Comparison of ENCODE assay signal across 18 cellular contexts in the genomic region with DNA sequence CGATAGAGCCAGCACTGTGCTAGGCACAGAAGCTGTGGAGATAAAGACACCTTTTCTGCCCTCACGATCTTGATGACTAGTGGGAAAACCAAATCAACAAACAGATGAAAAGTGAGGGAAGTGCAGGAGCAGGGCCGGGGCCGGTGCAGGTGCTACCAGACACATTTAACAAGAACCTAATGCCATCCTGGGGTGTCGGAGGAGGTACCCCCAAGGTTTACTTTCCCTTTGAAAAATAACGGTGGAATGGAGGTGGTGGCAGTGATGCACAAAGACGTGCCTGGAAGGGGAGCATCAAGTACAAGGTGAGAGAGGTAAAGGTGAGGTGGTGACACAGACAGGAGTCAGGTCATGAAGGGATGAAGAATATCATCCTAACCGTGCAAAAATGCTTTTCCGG. TPM values are rescaled to one million over a fixed set of nuclear protein-coding genes. Genes with fewer than 3 reads are reported as not detected.
DNase-seq lines count a peak whose midpoint lies in the region; ATAC-seq and TF ChIP-seq lines count a peak whose summit lies in the region.
"Had no signal": no experiment of that assay in that cellular context is flagged by ENCODE, and none has a peak within 500 bp of the region (broad histone marks: within the 10 kb centered on the region; RNA-seq: fewer than 3 reads in every experiment).

No MANE protein-coding gene starts in this region.

- no peak overlapping the region for H3K27ac Mint-ChIP-seq in endodermal cell
- H3K27ac Mint-ChIP-seq in type B pancreatic cell: no peak overlapping the region
- H3K27ac Mint-ChIP-seq: B cell; CD8-positive, alpha-beta T cell had no signal

- H3K9me3 ChIP-seq in right atrium auricular region (peaks cover 0 to 11% of the 10 kb centered on the region in 2 donors), left ventricle myocardium inferior (replicated peaks) (peaks cover 16% of the 10 kb centered on the region), endodermal cell (ENCODE audit: control insufficient read depth, low read length) (peaks cover 12% of the 10 kb centered on the region), prostate gland (no peaks in the 10 kb centered on the region)

- H3K27me3 Mint-ChIP-seq in endodermal cell (ENCODE audit: insufficient read depth) (peaks cover 25% of the 10 kb centered on the region), type B pancreatic cell (peaks cover 30% of the 10 kb centered on the region)

- H3K36me3 Mint-ChIP-seq in endodermal cell (ENCODE audit: low read depth): peaks cover 6% of the 10 kb centered on the region
- H3K36me3 Mint-ChIP-seq in type B pancreatic cell: peaks cover 24% of the 10 kb centered on the region

- WGBS in endodermal cell (ENCODE audit: insufficient coverage in 1 of 2, insufficient read length in 1 of 2), 2 experiments: 93 to 95% methylated on average over 6 to 9 of the region's 9 CpGs
- 82% methylated on average over 9 of the region's 9 CpGs for WGBS in prostate gland

- H3K4me3 Mint-ChIP-seq in endodermal cell (no peak overlapping the region), type B pancreatic cell (no peak overlapping the region)
- H3K4me3 Mint-ChIP-seq: B cell; CD8-positive, alpha-beta T cell had no signal

- H3K4me1 Mint-ChIP-seq in endodermal cell (no peaks in the 10 kb centered on the region), type B pancreatic cell (ENCODE audit: unreplicated experiment) (no peaks in the 10 kb centered on the region)
- H3K4me1 Mint-ChIP-seq: B cell had no signal

- peaks cover 46% of the 10 kb centered on the region for H3K9me3 Mint-ChIP-seq in endodermal cell
- H3K9me3 Mint-ChIP-seq in type B pancreatic cell: peaks cover 11% of the 10 kb centered on the region

- H3K4me3 ChIP-seq in right atrium auricular region (no peak overlapping the region), left ventricle myocardium inferior (no peak overlapping the region), endodermal cell (ENCODE audit: low read length) (no peak overlapping the region), prostate gland (no peak overlapping the region)
- H3K4me3 ChIP-seq: BLaER1 treated with 17β-estradiol and CSF1 and Interleukin-3, amounts not matched to agents 10 nM and 100 nM; HAP-1 had no signal

- H3K36me3 ChIP-seq in right atrium auricular region: no peaks in the 10 kb centered on the region
- peaks cover 8% of the 10 kb centered on the region for H3K36me3 ChIP-seq in left ventricle myocardium inferior
- H3K36me3 ChIP-seq in endodermal cell (ENCODE audit: control insufficient read depth, insufficient read depth, low read length): no peaks in the 10 kb centered on the region
- no peaks in the 10 kb centered on the region for H3K36me3 ChIP-seq in prostate gland
- H3K36me3 ChIP-seq: BLaER1 treated with 17β-estradiol and CSF1 and Interleukin-3, amounts not matched to agents 10 nM and 100 nM; HAP-1 had no signal

- no peak overlapping the region for H3K9ac ChIP-seq in endodermal cell (ENCODE audit: extremely low read depth, low read length, poor library complexity, severe bottlenecking)
- H3K9ac ChIP-seq: BLaER1 treated with 17β-estradiol and CSF1 and Interleukin-3, amounts not matched to agents 10 nM and 100 nM had no signal

- ATAC-seq in GM18907 (IDR thresholded peaks at IDR 0.05; ENCODE audit: unreplicated experiment): no peak
- ATAC-seq: CD8-positive, alpha-beta T cell had no signal

- DNase-seq in right atrium auricular region (ENCODE audit: low spot score) (peak; percentile 23), left ventricle myocardium inferior (no peak), endodermal cell (peak; percentile 22), posterior vena cava (ENCODE audit: low spot score) (peak; percentile 31), type B pancreatic cell (ENCODE audit: extremely low spot score, unreplicated experiment) (peak; percentile 52), AG20443 (ENCODE audit: low spot score) (no peak), prostate gland (ENCODE audit: low spot score) (no peak)
- DNase-seq: 8988T, COR-L47, GOT3 had no signal

- H3K27ac ChIP-seq in right atrium auricular region (no peak overlapping the region), left ventricle myocardium inferior (replicated peaks) (no peak overlapping the region), endodermal cell (ENCODE audit: low read depth, low read length) (no peak overlapping the region), prostate gland (no peak overlapping the region)
- H3K27ac ChIP-seq: BLaER1 treated with 17β-estradiol and CSF1 and Interleukin-3, amounts not matched to agents 10 nM and 100 nM had no signal

- H3K4me1 ChIP-seq in right atrium auricular region (no peaks in the 10 kb centered on the region), left ventricle myocardium inferior (no peaks in the 10 kb centered on the region), endodermal cell (ENCODE audit: control insufficient read depth, insufficient read depth, low read length) (no peaks in the 10 kb centered on the region), prostate gland (replicated peaks) (no peaks in the 10 kb centered on the region)
- H3K4me1 ChIP-seq: BLaER1 treated with 17β-estradiol and CSF1 and Interleukin-3, amounts not matched to agents 10 nM and 100 nM; HAP-1 had no signal

- TF ChIP-seq CTCF in right atrium auricular region (IDR thresholded peaks at IDR 0.05) (no peak), left ventricle myocardium inferior (IDR thresholded peaks at IDR 0.05; ENCODE audit: borderline replicate concordance) (no peak), endodermal cell (conservative IDR thresholded peaks at IDR 0.05) (no peak), type B pancreatic cell (conservative IDR thresholded peaks at IDR 0.05) (no peak), prostate gland (IDR thresholded peaks at IDR 0.05) (no peak)

- TF ChIP-seq POLR2A in prostate gland (IDR thresholded peaks at IDR 0.05): no peak

- intact Hi-C loops in left ventricle myocardium inferior (cut with micrococcal nuclease) (no loop called here), posterior vena cava (cut with DNase I) (no loop called here), prostate gland (cut with DNase I) (no loop called here)

- H3K27me3 ChIP-seq in right atrium auricular region (no peaks in the 10 kb centered on the region), left ventricle myocardium inferior (ENCODE audit: low read depth) (peaks cover 5% of the 10 kb centered on the region), endodermal cell (ENCODE audit: control insufficient read depth, insufficient read depth, low read length, poor library complexity, severe bottlenecking) (no peaks in the 10 kb centered on the region), prostate gland (replicated peaks; ENCODE audit: insufficient read depth) (no peaks in the 10 kb centered on the region)
- H3K27me3 ChIP-seq: BLaER1 treated with 17β-estradiol and CSF1 and Interleukin-3, amounts not matched to agents 10 nM and 100 nM had no signal

RNA-seq across cellular contexts. Expression of a gene that starts 22.1 kb away (rescaled TPM):
- 1 to 10 TPM; 2.1 to 2.3 TPM for total RNA-seq in right atrium auricular region
- total RNA-seq in left ventricle myocardium inferior: 1.8 TPM
- total RNA-seq in endodermal cell: 1 to 10 TPM; 1.1 to 2.4 TPM
- polyA plus RNA-seq in endodermal cell (2013, experiment 1 of 2): not detected
- not detected for polyA plus RNA-seq in endodermal cell (2013, experiment 2 of 2)
- not detected for total RNA-seq in posterior vena cava
- total RNA-seq in type B pancreatic cell (ENCODE audit: low replicate concordance): 5.5 and 7.0 TPM in 2 replicates
- under 1 TPM in 1 of 2 donors, not detected in 1; 0.85 TPM for total RNA-seq in prostate gland
- total RNA-seq: A673; CD8-positive, alpha-beta T cell; HT-29 had no signal
- polyA plus RNA-seq: AG04450 had no signal

RNA-seq across cellular contexts. Expression of a gene that starts 26.6 kb away (rescaled TPM):
- 1 to 10 TPM in 1 of 2 donors, not detected in 1; 1.1 TPM for total RNA-seq in right atrium auricular region
- total RNA-seq in left ventricle myocardium inferior: 1.2 TPM
- total RNA-seq in endodermal cell: 1 to 10 TPM in 1 of 2 donors, under 1 TPM in 1; 0.58 to 1.3 TPM
- polyA plus RNA-seq in endodermal cell (2013, experiment 1 of 2): 0.43 TPM
- polyA plus RNA-seq in endodermal cell (2013, experiment 2 of 2): not detected
- total RNA-seq in posterior vena cava: 1 to 10 TPM in 1 of 2 donors, under 1 TPM in 1; 1.00 to 1.0 TPM
- 2.1 and 3.0 TPM in 2 replicates for total RNA-seq in type B pancreatic cell (ENCODE audit: low replicate concordance)
- 1 to 10 TPM; 1.0 to 1.9 TPM for total RNA-seq in prostate gland
- total RNA-seq: A673; B cell; CD8-positive, alpha-beta T cell; HT-29 had no signal

Comparison
In these comparisons a context has a peak if more than half of its experiments do, and no peak if none do; other contexts are left out.
1. DNase-seq: peak in right atrium auricular region (single experiment), endodermal cell (single experiment), posterior vena cava (single experiment) and type B pancreatic cell (single experiment); none in left ventricle myocardium inferior (single experiment), AG20443 (single experiment) and prostate gland (single experiment).